ENCODE assay signal across 25 cellular contexts in the genomic region with DNA sequence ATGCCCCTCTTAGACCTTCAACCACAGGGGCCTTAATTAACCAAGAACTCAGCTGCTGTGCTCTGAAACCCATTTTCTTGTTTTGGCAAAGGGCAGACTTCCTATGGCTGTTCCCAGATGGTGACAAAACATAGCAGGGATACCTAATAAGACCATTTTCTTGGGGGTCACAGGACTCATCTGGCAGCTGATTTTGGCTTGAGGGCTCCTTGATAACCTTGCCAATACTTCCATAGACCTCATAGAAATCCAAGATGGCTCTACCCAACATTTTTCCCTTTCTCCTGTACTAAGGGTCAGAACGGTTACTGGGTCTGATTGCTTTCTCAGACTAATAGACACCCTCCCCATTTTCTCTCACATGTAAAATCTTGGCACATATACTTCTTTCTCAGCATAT.
"Had no signal": no experiment of that assay in that cellular context is flagged by ENCODE, and none has a peak within 500 bp of the region (broad histone marks: within the 10 kb centered on the region; RNA-seq: fewer than 3 reads in every experiment).

No MANE protein-coding gene starts in this region.

- H3K27me3 ChIP-seq: colonic mucosa, dorsolateral prefrontal cortex, esophagus muscularis mucosa, esophagus squamous epithelium, foreskin keratinocyte, gastrocnemius medialis, gastroesophageal sphincter, heart left ventricle, heart right ventricle, hepatocyte had no signal

- H3K36me3 ChIP-seq: colonic mucosa, esophagus muscularis mucosa, esophagus squamous epithelium, gastrocnemius medialis, gastroesophageal sphincter, heart left ventricle, heart right ventricle had no signal

- DNase-seq: colonic mucosa; cortex of kidney; dermis blood vessel endothelial cell; dorsolateral prefrontal cortex; effector CD4-positive, alpha-beta T cell; effector CD8-positive, alpha-beta T cell; effector memory CD4-positive, alpha-beta T cell; effector memory CD8-positive, alpha-beta T cell; endodermal cell; erythroblast; esophagus squamous epithelium; foreskin fibroblast; foreskin keratinocyte; foreskin melanocyte; gastrocnemius medialis; glutamatergic neuron; head of caudate nucleus; heart left ventricle; heart right ventricle had no signal

- H3K4me1 ChIP-seq: colonic mucosa, esophagus muscularis mucosa, esophagus squamous epithelium, foreskin keratinocyte, gastrocnemius medialis, gastroesophageal sphincter, heart left ventricle had no signal

- H3K9me3 ChIP-seq: colonic mucosa, esophagus muscularis mucosa, gastrocnemius medialis, gastroesophageal sphincter, heart left ventricle, heart right ventricle had no signal

- H3K27ac ChIP-seq: colonic mucosa, coronary artery, dorsolateral prefrontal cortex, epithelial cell of prostate, esophagus muscularis mucosa, esophagus squamous epithelium, foreskin keratinocyte, gastrocnemius medialis, gastroesophageal sphincter, heart left ventricle, heart right ventricle, hepatocyte had no signal

- ATAC-seq: effector memory CD8-positive, alpha-beta T cell; esophagus mucosa; foreskin keratinocyte; gastrocnemius medialis; gastroesophageal sphincter; heart left ventricle; heart right ventricle had no signal

- H3K4me3 ChIP-seq: colonic mucosa, coronary artery, dorsolateral prefrontal cortex, esophagus muscularis mucosa, esophagus squamous epithelium, gastrocnemius medialis, gastroesophageal sphincter, heart left ventricle, heart right ventricle, hepatocyte had no signal
